28 cellular contexts compared by ENCODE assay signal in genomic region chr7:2652736-2653060, GRCh38. TPM values are rescaled to one million over a fixed set of nuclear protein-coding genes. Genes with fewer than 3 reads are reported as not detected.
"Had no signal": no experiment of that assay in that cellular context is flagged by ENCODE, and none has a peak within 500 bp of the region (broad histone marks: within the 10 kb centered on the region; RNA-seq: fewer than 3 reads in every experiment).

No MANE protein-coding gene starts in this region.

- H3K4me3 Mint-ChIP-seq: activated CD4-positive, alpha-beta T cell treated with anti-CD3 and anti-CD28 coated beads, Interleukin-2, amount 10 ng/mL, durations not matched to agents 24 days and 14 days; activated CD8-positive, alpha-beta memory T cell treated with anti-CD3 and anti-CD28 coated beads, Interleukin-2, amount 10 ng/mL, durations not matched to agents 7 days and 5 days; activated naive CD8-positive, alpha-beta T cell treated with anti-CD3 and anti-CD28 coated beads, Interleukin-2, amount 50 U/mL, for 24 hours; activated T-cell treated with anti-CD3 and anti-CD28 coated beads, Interleukin-2, amount 50 U/mL, for 24 hours; activated T-helper 1 cell treated with anti-CD3 and anti-CD28 coated beads, Interleukin-12 subunit alpha, Interleukin-12 subunit beta, Interleukin-2, Interleukin-4 antibody, amounts not matched to agents 30 ng/mL and 10 ng/mL and 1 ng/mL, durations not matched to agents 14 hours and 24 hours and 36 hours; T-helper 17 cell; WTC11 had no signal

- H3K9me3 Mint-ChIP-seq: activated CD4-positive, alpha-beta T cell treated with anti-CD3 and anti-CD28 coated beads, Interleukin-2, amount 10 ng/mL, durations not matched to agents 24 days and 14 days; activated naive CD4-positive, alpha-beta T cell treated with anti-CD3 and anti-CD28 coated beads, Interleukin-2, amount 50 U/mL, for 72 hours; activated naive CD8-positive, alpha-beta T cell treated with anti-CD3 and anti-CD28 coated beads, Interleukin-2, amount 50 U/mL, for 24 hours; activated T-cell treated with anti-CD3 and anti-CD28 coated beads, Interleukin-2, amount 50 U/mL, for 24 hours; activated T-helper 1 cell treated with anti-CD3 and anti-CD28 coated beads, Interleukin-12 subunit alpha, Interleukin-12 subunit beta, Interleukin-2, Interleukin-4 antibody, amounts not matched to agents 30 ng/mL and 10 ng/mL and 1 ng/mL, durations not matched to agents 14 hours and 24 hours and 36 hours; WTC11 had no signal

- H3K4me1 ChIP-seq: ascending aorta, body of pancreas, Peyer's patch, SJSA1 had no signal

- H3K9me3 ChIP-seq: ascending aorta, body of pancreas, Peyer's patch, SJSA1 had no signal

- H3K4me3 ChIP-seq: ascending aorta, body of pancreas, Peyer's patch, SJSA1 had no signal

- FAIRE-seq: bronchial epithelial cell had no signal

- H3K27ac ChIP-seq: ascending aorta, body of pancreas, Peyer's patch, SJSA1 had no signal

- H3K27ac Mint-ChIP-seq: activated CD4-positive, alpha-beta T cell treated with anti-CD3 and anti-CD28 coated beads, Interleukin-2, amount 10 ng/mL, durations not matched to agents 24 days and 14 days; activated CD8-positive, alpha-beta memory T cell treated with anti-CD3 and anti-CD28 coated beads, Interleukin-2, amount 10 ng/mL, durations not matched to agents 7 days and 5 days; activated naive CD4-positive, alpha-beta T cell treated with anti-CD3 and anti-CD28 coated beads, Interleukin-2, amount 50 U/mL, for 72 hours; activated naive CD8-positive, alpha-beta T cell treated with anti-CD3 and anti-CD28 coated beads, Interleukin-2, amount 50 U/mL, for 24 hours; activated T-cell treated with anti-CD3 and anti-CD28 coated beads, Interleukin-2, amount 50 U/mL, for 24 hours; activated T-helper 1 cell treated with anti-CD3 and anti-CD28 coated beads, Interleukin-12 subunit alpha, Interleukin-12 subunit beta, Interleukin-2, Interleukin-4 antibody, amounts not matched to agents 30 ng/mL and 10 ng/mL and 1 ng/mL, durations not matched to agents 14 hours and 24 hours and 36 hours; T-helper 17 cell; WTC11 had no signal

- H3K36me3 Mint-ChIP-seq: activated CD8-positive, alpha-beta memory T cell treated with anti-CD3 and anti-CD28 coated beads, Interleukin-2, amount 10 ng/mL, durations not matched to agents 7 days and 5 days; activated naive CD4-positive, alpha-beta T cell treated with anti-CD3 and anti-CD28 coated beads, Interleukin-2, amount 50 U/mL, for 72 hours had no signal

- DNase-seq: activated CD4-positive, alpha-beta T cell treated with anti-CD3 and anti-CD28 coated beads for 1 hour; activated CD4-positive, alpha-beta T cell treated with anti-CD3 and anti-CD28 coated beads, Interleukin-2, amount 10 ng/mL, durations not matched to agents 24 days and 14 days; activated CD4-positive, alpha-beta T cell treated with anti-CD3 and anti-CD28 coated beads, Interleukin-2, amount 50 U/mL, for 48 hours; activated CD8-positive, alpha-beta memory T cell treated with anti-CD3 and anti-CD28 coated beads, Interleukin-2, amount 10 ng/mL, durations not matched to agents 7 days and 5 days; activated effector memory CD4-positive, alpha-beta T cell treated with Interleukin-2 at 50 U/mL for 16 hours; activated naive CD4-positive, alpha-beta T cell; activated naive CD8-positive, alpha-beta T cell treated with anti-CD3 and anti-CD28 coated beads, Interleukin-2, amount 50 U/mL, for 24 hours; activated T-cell treated with anti-CD3 and anti-CD28 coated beads, Interleukin-2, amount 50 U/mL, for 24 hours; amniotic stem cell; body of pancreas; Kasumi-1; KBM-7; NCI-H1105 treated with DMSO at 0.1 percent for 48 hours; NCI-H1436 treated with DMSO at 0.1 percent for 48 hours; NCI-H187; NCI-H2081; NCI-H510A treated with DMSO at 0.1 percent for 48 hours; NK-92 treated with Interleukin-12 subunit alpha and Interleukin-12 subunit beta, amount 100 ng/mL, for 24 hours; Peyer's patch; SHP77; T-helper 17 cell; T-helper 9 cell had no signal

- H3K27me3 Mint-ChIP-seq: activated CD4-positive, alpha-beta T cell treated with anti-CD3 and anti-CD28 coated beads, Interleukin-2, amount 10 ng/mL, durations not matched to agents 24 days and 14 days; activated CD8-positive, alpha-beta memory T cell treated with anti-CD3 and anti-CD28 coated beads, Interleukin-2, amount 10 ng/mL, durations not matched to agents 7 days and 5 days; activated naive CD8-positive, alpha-beta T cell treated with anti-CD3 and anti-CD28 coated beads, Interleukin-2, amount 50 U/mL, for 24 hours; activated T-cell treated with anti-CD3 and anti-CD28 coated beads, Interleukin-2, amount 50 U/mL, for 24 hours; T-helper 17 cell had no signal

- H3K4me1 Mint-ChIP-seq: activated CD4-positive, alpha-beta T cell treated with anti-CD3 and anti-CD28 coated beads, Interleukin-2, amount 10 ng/mL, durations not matched to agents 24 days and 14 days; activated naive CD8-positive, alpha-beta T cell treated with anti-CD3 and anti-CD28 coated beads, Interleukin-2, amount 50 U/mL, for 24 hours; T-helper 17 cell; WTC11 had no signal

- H3K27me3 ChIP-seq: ascending aorta, body of pancreas, Peyer's patch, SJSA1 had no signal

- ATAC-seq: activated CD8-positive, alpha-beta memory T cell treated with anti-CD3 and anti-CD28 coated beads, Interleukin-2, amount 10 ng/mL, durations not matched to agents 7 days and 5 days; activated naive CD4-positive, alpha-beta T cell treated with anti-CD3 and anti-CD28 coated beads, Interleukin-2, amount 50 U/mL, for 72 hours; activated naive CD8-positive, alpha-beta T cell treated with anti-CD3 and anti-CD28 coated beads, Interleukin-2, amount 50 U/mL, for 24 hours; body of pancreas; T-helper 17 cell had no signal

RNA-seq across cellular contexts. Expression of gene AMZ1, which starts 35.3 kb away (rescaled TPM):
- total RNA-seq: activated CD4-positive, alpha-beta T cell treated with anti-CD3 and anti-CD28 coated beads, Interleukin-2, amount 10 ng/mL, durations not matched to agents 24 days and 14 days; ascending aorta; body of pancreas; bronchial epithelial cell had no signal
